Comparison of ENCODE assay signal across 1 cellular context in genomic region chr19:13866463-13867046, GRCh38.
TF ChIP-seq lines count a peak whose summit lies in the region.

No MANE protein-coding gene starts in this region.

TF ChIP-seq in WTC11, 78 proteins besides CTCF, POLR2A, EP300 and RAD21 (continued from another document):
- TF ChIP-seq ZNF317 (CRISPR knock-in tag; IDR thresholded peaks at IDR 0.05; ENCODE audit: borderline replicate concordance, low read depth) (no peak), TP53 (CRISPR knock-in tag; IDR thresholded peaks at IDR 0.05) (no peak), GABPB1 (CRISPR knock-in tag; IDR thresholded peaks at IDR 0.05) (no peak), MXD4 (CRISPR knock-in tag; IDR thresholded peaks at IDR 0.05; ENCODE audit: borderline replicate concordance) (no peak), FOXJ3 (CRISPR knock-in tag; IDR thresholded peaks at IDR 0.05; ENCODE audit: borderline replicate concordance) (no peak), TEAD4 (CRISPR knock-in tag; IDR thresholded peaks at IDR 0.05) (no peak)
